ENCODE assay signal across 2 cellular contexts in the genomic region with DNA sequence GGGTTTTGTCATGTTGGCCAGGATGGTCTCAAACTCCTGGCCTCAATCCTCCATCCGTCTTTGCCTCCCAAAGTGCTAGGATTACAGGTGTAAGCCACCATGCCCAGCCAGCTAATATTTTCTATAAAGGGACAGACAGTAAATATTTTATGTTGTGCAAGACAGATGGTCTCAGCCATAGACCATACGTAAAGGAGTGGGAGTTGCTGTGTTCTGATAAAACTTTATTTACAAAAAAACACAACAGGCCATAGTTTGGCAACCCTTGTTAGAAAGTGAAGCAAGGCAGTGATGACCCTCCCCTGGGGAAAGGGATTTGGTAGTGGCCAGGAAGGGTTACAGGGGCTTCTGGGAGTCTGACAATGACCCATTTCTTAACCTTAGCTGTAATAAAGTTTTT.
A peak's percentile ranks its signal among the peaks of the same experiment; 100 is the strongest.
TF ChIP-seq lines count a peak whose summit lies in the region.

No MANE protein-coding gene starts in this region.

TF ChIP-seq in HepG2, 621 proteins besides CTCF, POLR2A, EP300 and RAD21:
- TF ChIP-seq ZGPAT (CRISPR knock-in tag; IDR thresholded peaks at IDR 0.05) (no peak), NRL (CRISPR knock-in tag; IDR thresholded peaks at IDR 0.05; ENCODE audit: borderline replicate concordance) (no peak), NR2F6 (IDR thresholded peaks at IDR 0.05) (no peak), NR2F6 (CRISPR knock-in tag; IDR thresholded peaks at IDR 0.05) (no peak), ZNF431 (CRISPR knock-in tag; IDR thresholded peaks at IDR 0.05; ENCODE audit: borderline replicate concordance, low read depth) (no peak), ZNF251 (CRISPR knock-in tag; IDR thresholded peaks at IDR 0.05) (no peak), ZBTB7B (CRISPR knock-in tag; IDR thresholded peaks at IDR 0.05) (no peak)
- TF ChIP-seq, protein P1, sequence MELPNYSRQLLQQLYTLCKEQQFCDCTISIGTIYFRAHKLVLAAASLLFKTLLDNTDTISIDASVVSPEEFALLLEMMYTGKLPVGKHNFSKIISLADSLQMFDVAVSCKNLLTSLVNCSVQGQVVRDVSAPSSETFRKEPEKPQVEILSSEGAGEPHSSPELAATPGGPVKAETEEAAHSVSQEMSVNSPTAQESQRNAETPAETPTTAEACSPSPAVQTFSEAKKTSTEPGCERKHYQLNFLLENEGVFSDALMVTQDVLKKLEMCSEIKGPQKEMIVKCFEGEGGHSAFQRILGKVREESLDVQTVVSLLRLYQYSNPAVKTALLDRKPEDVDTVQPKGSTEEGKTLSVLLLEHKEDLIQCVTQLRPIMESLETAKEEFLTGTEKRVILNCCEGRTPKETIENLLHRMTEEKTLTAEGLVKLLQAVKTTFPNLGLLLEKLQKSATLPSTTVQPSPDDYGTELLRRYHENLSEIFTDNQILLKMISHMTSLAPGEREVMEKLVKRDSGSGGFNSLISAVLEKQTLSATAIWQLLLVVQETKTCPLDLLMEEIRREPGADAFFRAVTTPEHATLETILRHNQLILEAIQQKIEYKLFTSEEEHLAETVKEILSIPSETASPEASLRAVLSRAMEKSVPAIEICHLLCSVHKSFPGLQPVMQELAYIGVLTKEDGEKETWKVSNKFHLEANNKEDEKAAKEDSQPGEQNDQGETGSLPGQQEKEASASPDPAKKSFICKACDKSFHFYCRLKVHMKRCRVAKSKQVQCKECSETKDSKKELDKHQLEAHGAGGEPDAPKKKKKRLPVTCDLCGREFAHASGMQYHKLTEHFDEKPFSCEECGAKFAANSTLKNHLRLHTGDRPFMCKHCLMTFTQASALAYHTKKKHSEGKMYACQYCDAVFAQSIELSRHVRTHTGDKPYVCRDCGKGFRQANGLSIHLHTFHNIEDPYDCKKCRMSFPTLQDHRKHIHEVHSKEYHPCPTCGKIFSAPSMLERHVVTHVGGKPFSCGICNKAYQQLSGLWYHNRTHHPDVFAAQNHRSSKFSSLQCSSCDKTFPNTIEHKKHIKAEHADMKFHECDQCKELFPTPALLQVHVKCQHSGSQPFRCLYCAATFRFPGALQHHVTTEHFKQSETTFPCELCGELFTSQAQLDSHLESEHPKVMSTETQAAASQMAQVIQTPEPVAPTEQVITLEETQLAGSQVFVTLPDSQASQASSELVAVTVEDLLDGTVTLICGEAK (IDR thresholded peaks at IDR 0.05): no peak
- TF ChIP-seq, protein P1 (CRISPR knock-in tag; IDR thresholded peaks at IDR 0.05): 0 out of 2 replicates have a peak, but pooled peaks have one; percentile 41
TF ChIP-seq in HepG2: peak in this region for 1.

TF ChIP-seq in K562, 482 proteins besides CTCF, POLR2A, EP300 and RAD21:
- TF ChIP-seq, protein P1 (IDR thresholded peaks at IDR 0.05): peak; percentile 79
- TF ChIP-seq, protein P1 (CRISPR knock-in tag; IDR thresholded peaks at IDR 0.05): peak; percentile 65; the same call in 1 of the 2 replicates
- TF ChIP-seq ZC3H11A (IDR thresholded peaks at IDR 0.05; ENCODE audit: low read depth, low read length): no peak
TF ChIP-seq in K562: peak in this region for 1.
